20 cellular contexts compared by ENCODE assay signal in the genomic region with DNA sequence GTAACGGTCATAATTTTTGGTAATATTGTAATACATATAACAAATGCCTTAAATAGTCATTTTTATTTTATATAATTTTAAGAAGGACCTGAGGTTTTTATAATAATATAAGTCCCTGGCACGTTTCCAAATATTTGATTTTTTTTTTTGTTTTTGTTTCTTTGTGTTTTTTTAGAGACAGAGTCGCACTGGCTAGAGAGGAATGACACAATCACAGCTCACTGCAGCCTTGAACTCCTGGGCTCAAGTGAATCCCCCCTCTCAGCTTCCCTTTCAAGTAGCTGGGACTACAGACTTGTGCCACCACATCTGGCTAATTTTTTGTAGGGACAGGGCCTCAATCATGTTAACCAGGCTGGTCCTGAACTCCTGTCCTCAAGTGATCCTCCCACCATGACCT. TPM values are rescaled to one million over a fixed set of nuclear protein-coding genes. Genes with fewer than 3 reads are reported as not detected.
DNase-seq lines count a peak whose midpoint lies in the region; ATAC-seq and TF ChIP-seq lines count a peak whose summit lies in the region.
"Had no signal": no experiment of that assay in that cellular context is flagged by ENCODE, and none has a peak within 500 bp of the region (broad histone marks: within the 10 kb centered on the region; RNA-seq: fewer than 3 reads in every experiment).

No MANE protein-coding gene starts in this region.

- BruUV-seq in IMR-90 (replicated peaks; lab: Mats Ljungman, UMichigan), result no TSS peak

- H3K27ac Mint-ChIP-seq in endodermal cell, result peak overlapping the region; percentile 44
- peak overlapping the region; percentile 75 for H3K27ac Mint-ChIP-seq in mesothelial cell of epicardium
- H3K27ac Mint-ChIP-seq: CD4-positive, alpha-beta memory T cell had no signal

- no peak overlapping the region for H3K18ac ChIP-seq in IMR-90 (ENCODE audit: low read depth, low read length)

- H3K4me1 Mint-ChIP-seq in endodermal cell (no peaks in the 10 kb centered on the region), mesothelial cell of epicardium (peaks cover 11% of the 10 kb centered on the region)
- H3K4me1 Mint-ChIP-seq: CD4-positive, alpha-beta memory T cell had no signal

- in situ Hi-C loops in IMR-90 (cut with MboI; ENCODE audit: low sequenced_read_pairs), result no loop called here

- TF ChIP-seq RAD21 in IMR-90 (IDR thresholded peaks at IDR 0.05; ENCODE audit: low read length), result no peak

- H3K9me3 ChIP-seq in IMR-90 (ENCODE audit: control insufficient read depth, insufficient read depth, low read length) (no peaks in the 10 kb centered on the region), endodermal cell (ENCODE audit: control insufficient read depth, low read length) (peaks cover 17% of the 10 kb centered on the region)
- H3K9me3 ChIP-seq: Caco-2 had no signal

- H4K91ac ChIP-seq in IMR-90 (ENCODE audit: insufficient read depth, low read depth, low read length), result no peak overlapping the region

- H3K9me1 ChIP-seq in IMR-90 (ENCODE audit: insufficient read depth, low read length), result peaks cover 4% of the 10 kb centered on the region; the same call in 1 of the 2 replicates

- peaks cover 6% of the 10 kb centered on the region for H3K9me3 Mint-ChIP-seq in endodermal cell
- H3K9me3 Mint-ChIP-seq in mesothelial cell of epicardium, result peaks cover 5% of the 10 kb centered on the region

- ATAC-seq in IMR-90 (ENCODE audit: low read depth), result no peak
- ATAC-seq in GM18870 (IDR thresholded peaks at IDR 0.05; ENCODE audit: unreplicated experiment), result no peak

- H2AK5ac ChIP-seq in IMR-90 (ENCODE audit: low read depth, low read length), result no peak overlapping the region

- H4K8ac ChIP-seq in IMR-90 (ENCODE audit: low read depth in 2 of 2, low read length in 2 of 2), result no peak overlapping the region

- no peak overlapping the region for H2BK15ac ChIP-seq in IMR-90 (ENCODE audit: low read depth, low read length)

- H3K36me3 ChIP-seq in IMR-90 (ENCODE audit: control insufficient read depth, insufficient read depth, low read length) (peaks cover 9% of the 10 kb centered on the region), endodermal cell (ENCODE audit: control insufficient read depth, insufficient read depth, low read length) (peaks cover 60% of the 10 kb centered on the region)

- CTCF ChIA-PET in IMR-90 (lab: Yijun Ruan, JAX), result no interaction called here

- no peak overlapping the region for H3K23ac ChIP-seq in IMR-90 (ENCODE audit: low read depth, low read length)

- POLR2A ChIA-PET in IMR-90 (lab: Charles Lee; ENCODE audit: unreplicated experiment), result no interaction called here

- H3K4me2 ChIP-seq in IMR-90 (ENCODE audit: low read depth, low read length), result no peak overlapping the region

- H3K27me3 ChIP-seq in IMR-90 (ENCODE audit: control insufficient read depth, insufficient read depth, low read length) (no peaks in the 10 kb centered on the region), endodermal cell (ENCODE audit: control insufficient read depth, insufficient read depth, low read length, poor library complexity, severe bottlenecking) (no peaks in the 10 kb centered on the region)

- WGBS in IMR-90 (ENCODE audit: extremely low coverage in 2 of 2, insufficient read length in 1 of 2), 2 experiments, result no CpG with 5 or more reads among the region's 3 CpGs
- 97% methylated on average over 3 of the region's 3 CpGs; no CpG with 5 or more reads in 1 of the 2 experiments for WGBS in endodermal cell (ENCODE audit: insufficient coverage in 1 of 2, insufficient read length in 1 of 2), 2 experiments

- H3K27ac ChIP-seq in IMR-90 (ENCODE audit: insufficient read depth, low read length), result no peak overlapping the region
- H3K27ac ChIP-seq in endodermal cell (ENCODE audit: low read depth, low read length), result no peak overlapping the region

- H3K79me1 ChIP-seq in IMR-90 (ENCODE audit: low read depth in 1 of 2, low read length in 2 of 2), result peaks cover 0 to 7% of the 10 kb centered on the region in 2 experiments; a peak in 1 of 4 replicates

- H3K56ac ChIP-seq in IMR-90 (ENCODE audit: extremely low read depth, insufficient read depth, low read length), result no peak overlapping the region

- H3K27me3 Mint-ChIP-seq in endodermal cell (ENCODE audit: insufficient read depth) (no peaks in the 10 kb centered on the region), mesothelial cell of epicardium (ENCODE audit: low read depth) (no peaks in the 10 kb centered on the region)

- no peak overlapping the region for H3K4ac ChIP-seq in IMR-90 (ENCODE audit: low read depth, low read length)

- no peak overlapping the region for H2BK120ac ChIP-seq in IMR-90 (ENCODE audit: low read depth, low read length)

- no peak for TF ChIP-seq CTCF in IMR-90 (conservative IDR thresholded peaks at IDR 0.05; ENCODE audit: low read depth, low read length)
- TF ChIP-seq CTCF in endodermal cell (conservative IDR thresholded peaks at IDR 0.05), result no peak
- no peak for TF ChIP-seq CTCF in mesothelial cell of epicardium (IDR thresholded peaks at IDR 0.05; ENCODE audit: unreplicated experiment)

- H3K4me3 Mint-ChIP-seq in endodermal cell (no peak overlapping the region), mesothelial cell of epicardium (no peak overlapping the region)
- H3K4me3 Mint-ChIP-seq: CD4-positive, alpha-beta memory T cell had no signal

- TF ChIP-seq POLR2A in IMR-90 (IDR thresholded peaks at IDR 0.05; ENCODE audit: low read depth, low read length), result no peak

- H2AFZ ChIP-seq in IMR-90 (replicated peaks; ENCODE audit: low read length, poor library complexity), result no peak overlapping the region

- no peak overlapping the region for H3K14ac ChIP-seq in IMR-90 (replicated peaks; ENCODE audit: low read depth, low read length)

- H3K9ac ChIP-seq in IMR-90 (ENCODE audit: low read depth, low read length) (no peak overlapping the region), endodermal cell (ENCODE audit: extremely low read depth, low read length, poor library complexity, severe bottlenecking) (no peak overlapping the region)

- H2AK9ac ChIP-seq in IMR-90 (replicated peaks; ENCODE audit: low read depth, low read length, poor library complexity), result no peak overlapping the region

- dilution Hi-C loops in IMR-90 (cut with HindIII; ENCODE audit: low sequenced_read_pairs, unreplicated experiment), result no loop called here

- H3K4me1 ChIP-seq in IMR-90 (ENCODE audit: control insufficient read depth, insufficient read depth, low read length) (no peaks in the 10 kb centered on the region; the same call in 1 of the 2 replicates), endodermal cell (ENCODE audit: control insufficient read depth, insufficient read depth, low read length) (no peaks in the 10 kb centered on the region)
- H3K4me1 ChIP-seq: Caco-2 had no signal

- peak overlapping the region; percentile 32; the same call in 1 of the 2 replicates for H4K5ac ChIP-seq in IMR-90 (ENCODE audit: low read depth, low read length)

- no peak overlapping the region for H2BK20ac ChIP-seq in IMR-90 (ENCODE audit: low read depth, low read length)

- intact Hi-C loops in IMR-90 (cut with micrococcal nuclease), result no loop called here

- H3K4me3 ChIP-seq in IMR-90 (ENCODE audit: insufficient read depth, low read depth, low read length) (no peak overlapping the region), endodermal cell (ENCODE audit: low read length) (no peak overlapping the region)

- H4K20me1 ChIP-seq in IMR-90 (ENCODE audit: insufficient read depth, low read length), result no peaks in the 10 kb centered on the region

- DNase-seq in Daoy (ENCODE audit: low read depth) (peak; percentile 4), IMR-90 (no peak), endodermal cell (no peak), mesothelial cell of epicardium (ENCODE audit: low spot score in 2 of 2, unreplicated experiment in 2 of 2) (no peak), DMS53 (lab: John Stamatoyannopoulos, UW) (no peak)
- no peak for DNase-seq in activated naive CD4-positive, alpha-beta T cell (lab: John Stamatoyannopoulos, UW)
- DNase-seq in activated effector memory CD4-positive, alpha-beta T cell treated with anti-CD3 and anti-CD28 coated beads, Interleukin-2, amount 50 U/mL, for 16 hours, result no peak
- DNase-seq: Caco-2; CD4-positive, alpha-beta memory T cell; DMS 273 treated with DMSO at 0.1 percent for 48 hours; DND-41; GOT3; Kasumi-1; NCI-H1694; NCI-H2081 treated with DMSO at 0.1 percent for 48 hours; NCI-H2171 treated with DMSO at 0.1 percent for 48 hours; NCI-H524 treated with DMSO at 0.1 percent for 48 hours; NCI-H82; Right ventricle myocardium superior had no signal

- peaks cover 48% of the 10 kb centered on the region for H3K36me3 Mint-ChIP-seq in endodermal cell (ENCODE audit: low read depth)
- peaks cover 35% of the 10 kb centered on the region for H3K36me3 Mint-ChIP-seq in mesothelial cell of epicardium
- H3K36me3 Mint-ChIP-seq: CD4-positive, alpha-beta memory T cell had no signal

- H2BK5ac ChIP-seq in IMR-90 (ENCODE audit: low read depth, low read length, poor library complexity, severe bottlenecking), result no peak overlapping the region

TF ChIP-seq in IMR-90, 13 proteins besides CTCF, POLR2A, EP300 and RAD21:
- TF ChIP-seq SMC3 (IDR thresholded peaks at IDR 0.05; ENCODE audit: low read depth, low read length), result no peak
- TF ChIP-seq CHD1 (IDR thresholded peaks at IDR 0.05; ENCODE audit: low read depth, low read length), result no peak
- no peak for TF ChIP-seq BHLHE40 (IDR thresholded peaks at IDR 0.05; ENCODE audit: low read depth, low read length)
- no peak for TF ChIP-seq MAFK (IDR thresholded peaks at IDR 0.05; ENCODE audit: low read depth, low read length)
- no peak for TF ChIP-seq MAZ (IDR thresholded peaks at IDR 0.05; ENCODE audit: borderline replicate concordance, low read depth, low read length)
- TF ChIP-seq, protein P1, sequence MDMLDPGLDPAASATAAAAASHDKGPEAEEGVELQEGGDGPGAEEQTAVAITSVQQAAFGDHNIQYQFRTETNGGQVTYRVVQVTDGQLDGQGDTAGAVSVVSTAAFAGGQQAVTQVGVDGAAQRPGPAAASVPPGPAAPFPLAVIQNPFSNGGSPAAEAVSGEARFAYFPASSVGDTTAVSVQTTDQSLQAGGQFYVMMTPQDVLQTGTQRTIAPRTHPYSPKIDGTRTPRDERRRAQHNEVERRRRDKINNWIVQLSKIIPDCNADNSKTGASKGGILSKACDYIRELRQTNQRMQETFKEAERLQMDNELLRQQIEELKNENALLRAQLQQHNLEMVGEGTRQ (IDR thresholded peaks at IDR 0.05; ENCODE audit: low read depth, low read length), result no peak
- TF ChIP-seq RFX5 (IDR thresholded peaks at IDR 0.05; ENCODE audit: low read depth, low read length), result no peak

RNA-seq across cellular contexts. Expression of gene ARHGAP29, which starts 29.7 kb away (rescaled TPM):
- total RNA-seq in Daoy (2014; rRNA removed; shearing (Covaris generic)), result 54.6 and 54.9 TPM in 2 replicates
- total RNA-seq in IMR-90 (2012; rRNA removed), result 30.3 and 45.3 TPM in 2 replicates
- 15.9 and 19.1 TPM in 2 replicates for polyA plus RNA-seq in IMR-90 (2012; rRNA removed)
- polyA plus RNA-seq in IMR-90 (2012; cell fraction: cytosol; rRNA removed), result 3.7 and 4.2 TPM in 2 replicates
- polyA plus RNA-seq in IMR-90 (2012; cell fraction: nucleus; rRNA removed; ENCODE audit: low replicate concordance), result 8.5 and 39.9 TPM in 2 replicates
- 10 to 100 TPM; 31.5 to 38.9 TPM for total RNA-seq in endodermal cell
- polyA plus RNA-seq in endodermal cell (2013, experiment 1 of 2), result 9.4 TPM
- 11.8 TPM for polyA plus RNA-seq in endodermal cell (2013, experiment 2 of 2)
- 110 to 115 TPM (median 114 TPM) in 3 replicates for total RNA-seq in mesothelial cell of epicardium
- total RNA-seq: CD4-positive, alpha-beta memory T cell had no signal
- polyA plus RNA-seq: CD4-positive, alpha-beta memory T cell had no signal
